14 cellular contexts compared by ENCODE assay signal in genomic region chr13:52104624-52105023, GRCh38. TPM values are rescaled to one million over a fixed set of nuclear protein-coding genes. Genes with fewer than 3 reads are reported as not detected.
DNase-seq lines count a peak whose midpoint lies in the region.
"Had no signal": no experiment of that assay in that cellular context is flagged by ENCODE, and none has a peak within 500 bp of the region (broad histone marks: within the 10 kb centered on the region; RNA-seq: fewer than 3 reads in every experiment).

No MANE protein-coding gene starts in this region.

- DNase-seq in SKM-1 treated with dmso at 0.1 percent for 144 hours (lab: John Stamatoyannopoulos, UW; ENCODE audit: unreplicated experiment): peak; percentile 43
- no peak for DNase-seq in SKM-1 (lab: John Stamatoyannopoulos, UW; ENCODE audit: unreplicated experiment)
- DNase-seq in NOMO-1 treated with DMSO at 0.1 percent for 48 hours (lab: John Stamatoyannopoulos, UW; ENCODE audit: unreplicated experiment): peak; percentile 67
- peak; percentile 59 for DNase-seq in dedifferentiated amniotic fluid mesenchymal stem cell (ENCODE audit: extremely low spot score)
- peak; percentile 76 for DNase-seq in renal cortical epithelial cell (ENCODE audit: low read depth)
- no peak for DNase-seq in activated CD4-positive, alpha-beta T cell treated with anti-CD3 and anti-CD28 coated beads, Interleukin-2, amount 50 U/mL, for 1 hour
- DNase-seq in effector CD4-positive, alpha-beta T cell: no peak
- no peak for DNase-seq in NCI-H1417 (lab: John Stamatoyannopoulos, UW)
- DNase-seq: 8988T; activated effector memory CD4-positive, alpha-beta T cell treated with anti-CD3 and anti-CD28 coated beads, Interleukin-2, amount 50 U/mL, for 16 hours; CD4-positive, CD25-positive, alpha-beta regulatory T cell; NCI-H1930; NCI-H524 had no signal

RNA-seq across cellular contexts. Expression of gene NEK5, which starts 24.2 kb away (rescaled TPM):
- total RNA-seq in renal cortical epithelial cell: 0.17 and 1.4 TPM in 2 replicates
- total RNA-seq: CD4-positive, CD25-positive, alpha-beta regulatory T cell; RPMI7951 had no signal

RNA-seq across cellular contexts. Expression of gene NEK3, which starts 54.8 kb away (rescaled TPM):
- 9.6 and 11.9 TPM in 2 replicates for total RNA-seq in renal cortical epithelial cell

Comparison
In these comparisons a context has a peak if more than half of its experiments do, and no peak if none do; other contexts are left out.
1. DNase-seq: peak in SKM-1 treated with dmso at 0.1 percent for 144 hours (single experiment), NOMO-1 treated with DMSO at 0.1 percent for 48 hours (single experiment), dedifferentiated amniotic fluid mesenchymal stem cell (single experiment) and renal cortical epithelial cell (single experiment); none in SKM-1 (single experiment), activated CD4-positive, alpha-beta T cell treated with anti-CD3 and anti-CD28 coated beads, Interleukin-2, amount 50 U/mL, for 1 hour (single experiment), effector CD4-positive, alpha-beta T cell (single experiment) and NCI-H1417 (0 of 3).